In the genomic region with DNA sequence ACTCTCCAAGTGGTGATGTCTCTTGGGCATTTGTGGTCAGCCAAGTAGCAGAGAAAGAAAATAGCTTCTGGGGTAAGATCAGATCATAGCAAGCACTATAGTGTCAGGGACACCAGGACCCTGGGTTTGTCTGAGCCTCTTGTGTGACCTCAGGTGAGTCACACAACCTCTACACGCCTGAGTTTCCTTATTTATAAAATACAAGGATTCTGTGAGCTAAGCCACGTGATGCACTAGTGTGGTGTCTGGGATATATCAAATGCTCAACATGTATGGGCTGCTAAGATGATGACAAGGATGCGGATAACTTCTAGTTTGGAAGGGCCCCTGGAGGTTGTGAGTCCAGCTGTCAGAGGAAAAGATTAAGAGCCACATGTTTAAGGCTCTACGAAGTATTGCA, we compare ENCODE assay signal across 1 cellular context.
TF ChIP-seq lines count a peak whose summit lies in the region.

No MANE protein-coding gene starts in this region.

TF ChIP-seq in SK-N-SH, 30 proteins besides CTCF, POLR2A, EP300 and RAD21 (continued from another document):
- peak; percentile 61; the same call in 1 of the 2 replicates for TF ChIP-seq JUND (IDR thresholded peaks at IDR 0.05)
- peak; percentile 97 for TF ChIP-seq TCF12 (IDR thresholded peaks at IDR 0.05)
- TF ChIP-seq, protein P1, sequence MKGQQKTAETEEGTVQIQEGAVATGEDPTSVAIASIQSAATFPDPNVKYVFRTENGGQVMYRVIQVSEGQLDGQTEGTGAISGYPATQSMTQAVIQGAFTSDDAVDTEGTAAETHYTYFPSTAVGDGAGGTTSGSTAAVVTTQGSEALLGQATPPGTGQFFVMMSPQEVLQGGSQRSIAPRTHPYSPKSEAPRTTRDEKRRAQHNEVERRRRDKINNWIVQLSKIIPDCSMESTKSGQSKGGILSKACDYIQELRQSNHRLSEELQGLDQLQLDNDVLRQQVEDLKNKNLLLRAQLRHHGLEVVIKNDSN (IDR thresholded peaks at IDR 0.05; ENCODE audit: borderline replicate concordance, low read depth), result peak; percentile 90
- peak; percentile 78 for TF ChIP-seq POLR2AphosphoS5 (IDR thresholded peaks at IDR 0.05; ENCODE audit: low read depth, low read length)
- TF ChIP-seq, protein P2, sequence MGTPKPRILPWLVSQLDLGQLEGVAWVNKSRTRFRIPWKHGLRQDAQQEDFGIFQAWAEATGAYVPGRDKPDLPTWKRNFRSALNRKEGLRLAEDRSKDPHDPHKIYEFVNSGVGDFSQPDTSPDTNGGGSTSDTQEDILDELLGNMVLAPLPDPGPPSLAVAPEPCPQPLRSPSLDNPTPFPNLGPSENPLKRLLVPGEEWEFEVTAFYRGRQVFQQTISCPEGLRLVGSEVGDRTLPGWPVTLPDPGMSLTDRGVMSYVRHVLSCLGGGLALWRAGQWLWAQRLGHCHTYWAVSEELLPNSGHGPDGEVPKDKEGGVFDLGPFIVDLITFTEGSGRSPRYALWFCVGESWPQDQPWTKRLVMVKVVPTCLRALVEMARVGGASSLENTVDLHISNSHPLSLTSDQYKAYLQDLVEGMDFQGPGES (IDR thresholded peaks at IDR 0.05; ENCODE audit: low read depth, low read length), result no peak
- peak; percentile 57; the same call in 1 of the 2 replicates for TF ChIP-seq SIN3A (IDR thresholded peaks at IDR 0.05; ENCODE audit: borderline replicate concordance, low read depth, low read length)
- TF ChIP-seq RXRA (IDR thresholded peaks at IDR 0.05; ENCODE audit: borderline replicate concordance, low read depth), result peak; percentile 84
- peak; percentile 40; the same call in 1 of the 2 replicates for TF ChIP-seq NFIC (IDR thresholded peaks at IDR 0.05; ENCODE audit: borderline replicate concordance)
